8 cellular contexts compared by ENCODE assay signal in genomic region chr10:22712246-22712958, GRCh38. TPM values are rescaled to one million over a fixed set of nuclear protein-coding genes. Genes with fewer than 3 reads are reported as not detected.
A peak's percentile ranks its signal among the peaks of the same experiment; 100 is the strongest.
DNase-seq lines count a peak whose midpoint lies in the region; ATAC-seq and TF ChIP-seq lines count a peak whose summit lies in the region.

No MANE protein-coding gene starts in this region.

- H3K27me3 ChIP-seq in GM23338 (ENCODE audit: insufficient read depth) (peaks cover 11% of the 10 kb centered on the region), WERI-Rb-1 (ENCODE audit: insufficient read depth, low read depth, severe bottlenecking) (no peaks in the 10 kb centered on the region), right cardiac atrium (ENCODE audit: control insufficient read depth, insufficient read depth) (no peaks in the 10 kb centered on the region)

- ATAC-seq in GM23338 = no peak
- no peak for ATAC-seq in right cardiac atrium
- ATAC-seq in HG03439 (IDR thresholded peaks at IDR 0.05; ENCODE audit: unreplicated experiment) = no peak

- peak overlapping the region; percentile 82 for H3K4me2 ChIP-seq in GM23338

- 35% methylated on average over 8 of the region's 8 CpGs for WGBS in right cardiac atrium

- no peak overlapping the region for H3K27ac ChIP-seq in GM23338 (ENCODE audit: low read depth)
- no peak overlapping the region for H3K27ac ChIP-seq in WERI-Rb-1
- peak overlapping the region; percentile 12 for H3K27ac ChIP-seq in right cardiac atrium (ENCODE audit: low read length)
- H3K27ac ChIP-seq in skin epidermis = peak overlapping the region in 18 of 21 experiments; percentile 61 to 96 (median 86)

- H3K9me3 ChIP-seq in WERI-Rb-1 (ENCODE audit: severe bottlenecking) (no peaks in the 10 kb centered on the region), right cardiac atrium (ENCODE audit: control insufficient read depth, low read length) (no peaks in the 10 kb centered on the region)

- no peak overlapping the region for H2AFZ ChIP-seq in GM23338

- peaks cover 66% of the 10 kb centered on the region for H3K79me2 ChIP-seq in GM23338 (replicated peaks; ENCODE audit: insufficient read depth)

- peaks cover 18% of the 10 kb centered on the region for H3K27me3 Mint-ChIP-seq in GM23338 (ENCODE audit: insufficient read depth, low read depth, poor library complexity)

- H3K27ac Mint-ChIP-seq in GM23338 = no peak overlapping the region

- H3K4me1 ChIP-seq in GM23338 (ENCODE audit: insufficient read depth) (peaks cover 19% of the 10 kb centered on the region), right cardiac atrium (ENCODE audit: control insufficient read depth, insufficient read depth, low read length) (peaks cover 2% of the 10 kb centered on the region)

- no peaks in the 10 kb centered on the region for H3F3A ChIP-seq in GM23338 (replicated peaks; ENCODE audit: low read depth)

- H3K4me3 Mint-ChIP-seq in GM23338 = peak overlapping the region; percentile 81

- no peaks in the 10 kb centered on the region for H3K9me3 Mint-ChIP-seq in GM23338

- H3K36me3 ChIP-seq in GM23338 (ENCODE audit: insufficient read depth) (no peaks in the 10 kb centered on the region), WERI-Rb-1 (no peaks in the 10 kb centered on the region)

- TF ChIP-seq CTCF in GM23338 (conservative IDR thresholded peaks at IDR 0.05; ENCODE audit: low read depth in 2 of 2) = no peak
- no peak for TF ChIP-seq CTCF in WERI-Rb-1 (IDR thresholded peaks at IDR 0.05; ENCODE audit: low read depth, low read length)

- DNase-seq in GM23338 (ENCODE audit: low spot score) (no peak), WERI-Rb-1 (no peak), right cardiac atrium (no peak), NCI-H187 treated with DMSO at 0.1 percent for 48 hours (lab: John Stamatoyannopoulos, UW) (no peak), epidermal melanocyte (ENCODE audit: insufficient read length, low spot score) (no peak), NCI-H187 (lab: John Stamatoyannopoulos, UW) (no peak)

- H3K4me3 ChIP-seq in GM23338 (peak overlapping the region; percentile 84), WERI-Rb-1 (ENCODE audit: low read depth, low read length) (peak overlapping the region; percentile 81), right cardiac atrium (ENCODE audit: low read length) (peak overlapping the region; percentile 98), skin epidermis (peak overlapping the region; percentile 74 to 96 (median 89))

- intact Hi-C loops in right cardiac atrium (cut with DNase I) = loop anchor here in 1 of 4 donors (10.0 kb wide), 1 partner anchor 272 kb away; no protein-coding TSS in a partner anchor

- peaks cover 28% of the 10 kb centered on the region for H3K4me1 Mint-ChIP-seq in GM23338

- H3K36me3 Mint-ChIP-seq in GM23338 (ENCODE audit: low read depth) = no peaks in the 10 kb centered on the region; the same call in 2 of the 3 replicates

- peaks cover 4% of the 10 kb centered on the region; the same call in 1 of the 2 replicates for H4K20me1 ChIP-seq in GM23338 (replicated peaks; ENCODE audit: insufficient read depth)

- H3K9me2 ChIP-seq in GM23338 (ENCODE audit: insufficient read depth) = no peaks in the 10 kb centered on the region

TF ChIP-seq in GM23338, 12 proteins besides CTCF, POLR2A, EP300 and RAD21 (continues in another document):
- TF ChIP-seq POLR2AphosphoS5 (IDR thresholded peaks at IDR 0.05; ENCODE audit: low read depth) (no peak), JUNB (IDR thresholded peaks at IDR 0.05; ENCODE audit: unreplicated experiment) (no peak), ZNF331 (CRISPR knock-in tag; IDR thresholded peaks at IDR 0.05; ENCODE audit: low read depth) (no peak), EZH2 (IDR thresholded peaks at IDR 0.05; ENCODE audit: low read depth, unreplicated experiment) (no peak), NANOG (IDR thresholded peaks at IDR 0.05; ENCODE audit: borderline replicate concordance) (no peak), EZH2phosphoT487 (IDR thresholded peaks at IDR 0.05; ENCODE audit: unreplicated experiment) (no peak), ZNF114 (CRISPR knock-in tag; IDR thresholded peaks at IDR 0.05) (no peak)
- TF ChIP-seq, protein P1, sequence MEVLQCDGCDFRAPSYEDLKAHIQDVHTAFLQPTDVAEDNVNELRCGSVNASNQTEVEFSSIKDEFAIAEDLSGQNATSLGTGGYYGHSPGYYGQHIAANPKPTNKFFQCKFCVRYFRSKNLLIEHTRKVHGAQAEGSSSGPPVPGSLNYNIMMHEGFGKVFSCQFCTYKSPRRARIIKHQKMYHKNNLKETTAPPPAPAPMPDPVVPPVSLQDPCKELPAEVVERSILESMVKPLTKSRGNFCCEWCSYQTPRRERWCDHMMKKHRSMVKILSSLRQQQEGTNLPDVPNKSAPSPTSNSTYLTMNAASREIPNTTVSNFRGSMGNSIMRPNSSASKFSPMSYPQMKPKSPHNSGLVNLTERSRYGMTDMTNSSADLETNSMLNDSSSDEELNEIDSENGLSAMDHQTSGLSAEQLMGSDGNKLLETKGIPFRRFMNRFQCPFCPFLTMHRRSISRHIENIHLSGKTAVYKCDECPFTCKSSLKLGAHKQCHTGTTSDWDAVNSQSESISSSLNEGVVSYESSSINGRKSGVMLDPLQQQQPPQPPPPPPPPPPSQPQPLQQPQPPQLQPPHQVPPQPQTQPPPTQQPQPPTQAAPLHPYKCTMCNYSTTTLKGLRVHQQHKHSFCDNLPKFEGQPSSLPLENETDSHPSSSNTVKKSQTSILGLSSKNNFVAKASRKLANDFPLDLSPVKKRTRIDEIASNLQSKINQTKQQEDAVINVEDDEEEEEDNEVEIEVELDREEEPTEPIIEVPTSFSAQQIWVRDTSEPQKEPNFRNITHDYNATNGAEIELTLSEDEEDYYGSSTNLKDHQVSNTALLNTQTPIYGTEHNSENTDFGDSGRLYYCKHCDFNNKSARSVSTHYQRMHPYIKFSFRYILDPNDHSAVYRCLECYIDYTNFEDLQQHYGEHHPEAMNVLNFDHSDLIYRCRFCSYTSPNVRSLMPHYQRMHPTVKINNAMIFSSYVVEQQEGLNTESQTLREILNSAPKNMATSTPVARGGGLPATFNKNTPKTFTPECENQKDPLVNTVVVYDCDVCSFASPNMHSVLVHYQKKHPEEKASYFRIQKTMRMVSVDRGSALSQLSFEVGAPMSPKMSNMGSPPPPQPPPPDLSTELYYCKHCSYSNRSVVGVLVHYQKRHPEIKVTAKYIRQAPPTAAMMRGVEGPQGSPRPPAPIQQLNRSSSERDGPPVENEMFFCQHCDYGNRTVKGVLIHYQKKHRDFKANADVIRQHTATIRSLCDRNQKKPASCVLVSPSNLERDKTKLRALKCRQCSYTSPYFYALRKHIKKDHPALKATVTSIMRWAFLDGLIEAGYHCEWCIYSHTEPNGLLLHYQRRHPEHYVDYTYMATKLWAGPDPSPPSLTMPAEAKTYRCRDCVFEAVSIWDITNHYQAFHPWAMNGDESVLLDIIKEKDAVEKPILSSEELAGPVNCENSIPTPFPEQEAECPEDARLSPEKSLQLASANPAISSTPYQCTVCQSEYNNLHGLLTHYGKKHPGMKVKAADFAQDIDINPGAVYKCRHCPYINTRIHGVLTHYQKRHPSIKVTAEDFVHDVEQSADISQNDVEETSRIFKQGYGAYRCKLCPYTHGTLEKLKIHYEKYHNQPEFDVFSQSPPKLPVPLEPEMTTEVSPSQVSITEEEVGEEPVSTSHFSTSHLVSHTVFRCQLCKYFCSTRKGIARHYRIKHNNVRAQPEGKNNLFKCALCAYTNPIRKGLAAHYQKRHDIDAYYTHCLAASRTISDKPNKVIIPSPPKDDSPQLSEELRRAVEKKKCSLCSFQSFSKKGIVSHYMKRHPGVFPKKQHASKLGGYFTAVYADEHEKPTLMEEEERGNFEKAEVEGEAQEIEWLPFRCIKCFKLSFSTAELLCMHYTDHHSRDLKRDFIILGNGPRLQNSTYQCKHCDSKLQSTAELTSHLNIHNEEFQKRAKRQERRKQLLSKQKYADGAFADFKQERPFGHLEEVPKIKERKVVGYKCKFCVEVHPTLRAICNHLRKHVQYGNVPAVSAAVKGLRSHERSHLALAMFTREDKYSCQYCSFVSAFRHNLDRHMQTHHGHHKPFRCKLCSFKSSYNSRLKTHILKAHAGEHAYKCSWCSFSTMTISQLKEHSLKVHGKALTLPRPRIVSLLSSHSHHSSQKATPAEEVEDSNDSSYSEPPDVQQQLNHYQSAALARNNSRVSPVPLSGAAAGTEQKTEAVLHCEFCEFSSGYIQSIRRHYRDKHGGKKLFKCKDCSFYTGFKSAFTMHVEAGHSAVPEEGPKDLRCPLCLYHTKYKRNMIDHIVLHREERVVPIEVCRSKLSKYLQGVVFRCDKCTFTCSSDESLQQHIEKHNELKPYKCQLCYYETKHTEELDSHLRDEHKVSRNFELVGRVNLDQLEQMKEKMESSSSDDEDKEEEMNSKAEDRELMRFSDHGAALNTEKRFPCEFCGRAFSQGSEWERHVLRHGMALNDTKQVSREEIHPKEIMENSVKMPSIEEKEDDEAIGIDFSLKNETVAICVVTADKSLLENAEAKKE (CRISPR knock-in tag; IDR thresholded peaks at IDR 0.05) = no peak
- TF ChIP-seq, protein P2, sequence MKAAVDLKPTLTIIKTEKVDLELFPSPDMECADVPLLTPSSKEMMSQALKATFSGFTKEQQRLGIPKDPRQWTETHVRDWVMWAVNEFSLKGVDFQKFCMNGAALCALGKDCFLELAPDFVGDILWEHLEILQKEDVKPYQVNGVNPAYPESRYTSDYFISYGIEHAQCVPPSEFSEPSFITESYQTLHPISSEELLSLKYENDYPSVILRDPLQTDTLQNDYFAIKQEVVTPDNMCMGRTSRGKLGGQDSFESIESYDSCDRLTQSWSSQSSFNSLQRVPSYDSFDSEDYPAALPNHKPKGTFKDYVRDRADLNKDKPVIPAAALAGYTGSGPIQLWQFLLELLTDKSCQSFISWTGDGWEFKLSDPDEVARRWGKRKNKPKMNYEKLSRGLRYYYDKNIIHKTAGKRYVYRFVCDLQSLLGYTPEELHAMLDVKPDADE (IDR thresholded peaks at IDR 0.05) = no peak

RNA-seq across cellular contexts. Expression of gene PIP4K2A, which starts 2.0 kb away (rescaled TPM):
- 40.1 and 44.4 TPM in 2 replicates for total RNA-seq in GM23338 (2014; rRNA removed; shearing (Covaris generic))
- polyA plus RNA-seq in GM23338 (2016; fragmentation: Nextera tagmentation; extraction: Ambion mirVana) = 39.9 and 40.3 TPM in 2 replicates
- total RNA-seq in right cardiac atrium = 10 to 100 TPM; 21.4 to 31.7 (median 24.5) TPM
- 10.1 TPM for polyA plus RNA-seq in right cardiac atrium

Comparison
In these comparisons a context has a peak if more than half of its experiments do, and no peak if none do; other contexts are left out.
1. H3K27ac ChIP-seq: peak in right cardiac atrium (single experiment) and skin epidermis (18 of 21); none in GM23338 (single experiment) and WERI-Rb-1 (single experiment).
2. Peak in every context shown above with its lines, with median percentiles within 50 percentile points of each other: H3K4me3 ChIP-seq.